6 cellular contexts compared by ENCODE assay signal in genomic region chr2:240557101-240557751, GRCh38. TPM values are rescaled to one million over a fixed set of nuclear protein-coding genes. Genes with fewer than 3 reads are reported as not detected.
DNase-seq lines count a peak whose midpoint lies in the region; ATAC-seq, FAIRE-seq and TF ChIP-seq lines count a peak whose summit lies in the region.

No MANE protein-coding gene starts in this region.

- H3K4me3 Mint-ChIP-seq in CD4-positive, alpha-beta memory T cell: peak overlapping the region; percentile 47 to 74 (median 53)
- peak overlapping the region; percentile 66 for H3K4me3 Mint-ChIP-seq in astrocyte (ENCODE audit: unreplicated experiment)

- no peak for FAIRE-seq in astrocyte (lab: Jason Lieb, UNC)

- no peak for ATAC-seq in HG03520 (IDR thresholded peaks at IDR 0.05; ENCODE audit: unreplicated experiment)
- no peak for ATAC-seq in GM18867 (IDR thresholded peaks at IDR 0.05; ENCODE audit: unreplicated experiment)

- DNase-seq in CD4-positive, alpha-beta memory T cell: no peak
- DNase-seq in astrocyte (ENCODE audit: low read depth): no peak
- DNase-seq in stimulated activated CD4-positive, alpha-beta T cell treated with anti-CD3 and anti-CD28 coated beads, Interleukin-2, amount 100 ng/mL, for 48 hours: no peak

- H3K27ac Mint-ChIP-seq in CD4-positive, alpha-beta memory T cell: peak overlapping the region in 3 of 7 donors; percentile 32 to 83 (median 42)
- H3K27ac Mint-ChIP-seq in astrocyte (ENCODE audit: unreplicated experiment): no peak overlapping the region

- H3K4me1 ChIP-seq in CD4-positive, alpha-beta memory T cell (ENCODE audit: insufficient read depth, low read length): peaks cover 50% of the 10 kb centered on the region
- H3K4me1 ChIP-seq in astrocyte (ENCODE audit: insufficient read depth, low read length) (peaks cover 36% of the 10 kb centered on the region), muscle layer of colon (ENCODE audit: insufficient read depth, low read length) (peaks cover 23% of the 10 kb centered on the region)

- H3K27ac ChIP-seq in CD4-positive, alpha-beta memory T cell (ENCODE audit: low read depth, low read length): no peak overlapping the region
- H3K27ac ChIP-seq in astrocyte (ENCODE audit: low read depth, low read length) (no peak overlapping the region), muscle layer of colon (ENCODE audit: low read depth, low read length) (no peak overlapping the region)

- peaks cover 0 to 3% (median 0%) of the 10 kb centered on the region in 8 donors for H3K9me3 Mint-ChIP-seq in CD4-positive, alpha-beta memory T cell
- no peaks in the 10 kb centered on the region for H3K9me3 Mint-ChIP-seq in astrocyte (ENCODE audit: unreplicated experiment)

- peak overlapping the region; percentile 70 for H2AFZ ChIP-seq in astrocyte (ENCODE audit: low read depth, low read length)

- POLR2A ChIA-PET in CD4-positive, alpha-beta memory T cell (lab: Charles Lee; ENCODE audit: partially characterized antibody): interaction anchor here (0.6 to 12.6 kb wide), 3 partner anchors 16 to 1093 kb away, joined by 4 to 249 read pairs (median 13); partner anchors contain the start of genes CAPN10 and RNPEPL1

- H3K27me3 Mint-ChIP-seq in CD4-positive, alpha-beta memory T cell: no peaks in the 10 kb centered on the region
- H3K27me3 Mint-ChIP-seq in astrocyte (ENCODE audit: low read depth, unreplicated experiment): peaks cover 2% of the 10 kb centered on the region

- CTCF ChIA-PET in CD4-positive, alpha-beta memory T cell (lab: Charles Lee; ENCODE audit: partially characterized antibody): interaction anchor here (1.1 to 5.2 kb wide), 7 partner anchors 9 to 64 kb away, joined by 3 to 26 read pairs (median 9); partner anchors contain the start of gene CAPN10

- H3K36me3 ChIP-seq in CD4-positive, alpha-beta memory T cell (ENCODE audit: insufficient read depth, low read length): peaks cover 18% of the 10 kb centered on the region
- H3K36me3 ChIP-seq in astrocyte (ENCODE audit: insufficient read depth, low read length) (no peaks in the 10 kb centered on the region), muscle layer of colon (ENCODE audit: insufficient read depth, low read length) (no peaks in the 10 kb centered on the region)

- H4K20me1 ChIP-seq in astrocyte (ENCODE audit: insufficient read depth, low read length): peaks cover 23% of the 10 kb centered on the region

- no peaks in the 10 kb centered on the region for H3K27me3 ChIP-seq in CD4-positive, alpha-beta memory T cell (ENCODE audit: insufficient read depth, low read length)
- H3K27me3 ChIP-seq in astrocyte (ENCODE audit: insufficient read depth, low read length) (no peaks in the 10 kb centered on the region), muscle layer of colon (ENCODE audit: control insufficient read depth in 1 of 2, insufficient read depth in 2 of 2, low read length in 2 of 2) (peaks cover 0 to 16% of the 10 kb centered on the region in 2 donors)

- H3K4me1 Mint-ChIP-seq in CD4-positive, alpha-beta memory T cell: peaks cover 26 to 53% (median 40%) of the 10 kb centered on the region in 4 donors
- peaks cover 6% of the 10 kb centered on the region for H3K4me1 Mint-ChIP-seq in astrocyte (ENCODE audit: low read depth, unreplicated experiment)

- H3K36me3 Mint-ChIP-seq in CD4-positive, alpha-beta memory T cell: peaks cover 10 to 35% of the 10 kb centered on the region in 2 donors
- peaks cover 8% of the 10 kb centered on the region for H3K36me3 Mint-ChIP-seq in astrocyte (ENCODE audit: low read depth, unreplicated experiment)

- no peaks in the 10 kb centered on the region for H3K9me3 ChIP-seq in CD4-positive, alpha-beta memory T cell (ENCODE audit: control insufficient read depth in 1 of 2, low read length in 2 of 2)
- H3K9me3 ChIP-seq in astrocyte (ENCODE audit: insufficient read depth, low read depth, low read length) (no peaks in the 10 kb centered on the region), muscle layer of colon (ENCODE audit: low read length) (no peaks in the 10 kb centered on the region)

- TF ChIP-seq CTCF in astrocyte (IDR thresholded peaks at IDR 0.05; ENCODE audit: insufficient read depth, low read depth, low read length): peak; percentile 1

- H3K9ac ChIP-seq in astrocyte (ENCODE audit: low read length): peak overlapping the region; percentile 63
- no peak overlapping the region for H3K9ac ChIP-seq in muscle layer of colon (ENCODE audit: low read length)

- no peak overlapping the region for H3K4me3 ChIP-seq in CD4-positive, alpha-beta memory T cell (ENCODE audit: low read length in 2 of 2)
- H3K4me3 ChIP-seq in astrocyte (ENCODE audit: insufficient read depth, low read depth, low read length) (peak overlapping the region; percentile 48), muscle layer of colon (ENCODE audit: low read depth in 1 of 2, low read length in 2 of 2) (peak overlapping the region; percentile 14 to 50)

- intact Hi-C loops in CD4-positive, alpha-beta memory T cell (cut with micrococcal nuclease): no loop called here

- H3K4me2 ChIP-seq in astrocyte (ENCODE audit: low read length): peak overlapping the region; percentile 88

- peaks cover 35% of the 10 kb centered on the region for H3K79me2 ChIP-seq in astrocyte (ENCODE audit: insufficient read depth, low read length)

RNA-seq across cellular contexts. Expression of gene ANKMY1, which starts 0.6 kb away (rescaled TPM):
- 10 to 100 TPM; 71.4 to 84.8 TPM for total RNA-seq in CD4-positive, alpha-beta memory T cell
- polyA plus RNA-seq in CD4-positive, alpha-beta memory T cell: 10 to 100 TPM in 1 of 2 donors, 1 to 10 TPM in 1; 9.4 to 15.2 TPM
- 6.9 and 7.2 TPM in 2 replicates for total RNA-seq in astrocyte

RNA-seq across cellular contexts. Expression of gene DUSP28, which starts 2.9 kb away (rescaled TPM):
- total RNA-seq in CD4-positive, alpha-beta memory T cell: 10 to 100 TPM; 16.3 to 19.4 TPM
- 10 to 100 TPM; 18.2 to 18.5 TPM for polyA plus RNA-seq in CD4-positive, alpha-beta memory T cell
- 3.2 and 4.1 TPM in 2 replicates for total RNA-seq in astrocyte

RNA-seq across cellular contexts. Expression of gene RNPEPL1, which starts 11.1 kb away (rescaled TPM):
- total RNA-seq in CD4-positive, alpha-beta memory T cell: 100 to 1,000 TPM; 140 to 145 TPM
- polyA plus RNA-seq in CD4-positive, alpha-beta memory T cell: 100 to 1,000 TPM in 1 of 2 donors, 10 to 100 TPM in 1; 13.6 to 100 TPM
- total RNA-seq in astrocyte: 22.7 and 25.2 TPM in 2 replicates

RNA-seq across cellular contexts. Expression of gene CAPN10, which starts 29.3 kb away (rescaled TPM):
- total RNA-seq in CD4-positive, alpha-beta memory T cell: 10 to 100 TPM; 80.6 to 83.0 TPM
- 10 to 100 TPM in 1 of 2 donors, 1 to 10 TPM in 1; 9.9 to 18.7 TPM for polyA plus RNA-seq in CD4-positive, alpha-beta memory T cell
- total RNA-seq in astrocyte: 22.7 and 24.9 TPM in 2 replicates

Comparison
In these comparisons a context has a peak if more than half of its experiments do, and no peak if none do; other contexts are left out.
1. H3K4me3 ChIP-seq: peak in astrocyte (single experiment) and muscle layer of colon (2 of 2); none in CD4-positive, alpha-beta memory T cell (0 of 2).